Comparison of ENCODE assay signal across 8 cellular contexts in genomic region chr18:44679912-44680270, GRCh38. TPM values are rescaled to one million over a fixed set of nuclear protein-coding genes. Genes with fewer than 3 reads are reported as not detected.
DNase-seq lines count a peak whose midpoint lies in the region; ATAC-seq lines count a peak whose summit lies in the region.

No MANE protein-coding gene starts in this region.

- peak overlapping the region; percentile 71 for H3K4me3 Mint-ChIP-seq in activated naive CD8-positive, alpha-beta T cell

- no peaks in the 10 kb centered on the region for H3K36me3 Mint-ChIP-seq in activated naive CD8-positive, alpha-beta T cell

- no peaks in the 10 kb centered on the region for H3K36me3 ChIP-seq in H7 (replicated peaks; ENCODE audit: control insufficient read depth, insufficient read depth, low read length)

- H3K27me3 Mint-ChIP-seq in activated naive CD8-positive, alpha-beta T cell = peaks cover 27% of the 10 kb centered on the region

- peaks cover 9% of the 10 kb centered on the region for H3K4me1 Mint-ChIP-seq in activated naive CD8-positive, alpha-beta T cell (ENCODE audit: low read depth)

- H3K27me3 ChIP-seq in H7 (ENCODE audit: control insufficient read depth, insufficient read depth, low read length) = peaks cover 12% of the 10 kb centered on the region

- peak overlapping the region; percentile 80 for H3K4me3 ChIP-seq in H7 (ENCODE audit: insufficient read depth, low read depth, low read length)

- H3K9me3 Mint-ChIP-seq in activated naive CD8-positive, alpha-beta T cell (ENCODE audit: low read depth) = no peaks in the 10 kb centered on the region

- intact Hi-C loops in left cardiac atrium (cut with DNase I) (loop anchor here in 1 of 2 donors (5.0 to 10.0 kb wide), 3 partner anchors 202 to 705 kb away; no protein-coding TSS in a partner anchor), posterior vena cava (cut with DNase I) (loop anchor here (10.0 kb wide), 3 partner anchors 55 to 335 kb away; no protein-coding TSS in a partner anchor)

- ATAC-seq in left cardiac atrium (no peak), HG03108 (IDR thresholded peaks at IDR 0.05; ENCODE audit: unreplicated experiment) (no peak)

- DNase-seq in COLO668 (lab: John Stamatoyannopoulos, UW; ENCODE audit: unreplicated experiment) (peak; percentile 85), H7 (peak; percentile 79), NCI-H510A treated with DMSO at 0.1 percent for 48 hours (lab: John Stamatoyannopoulos, UW) (peak; percentile 27), left cardiac atrium (peak; percentile 73), posterior vena cava (ENCODE audit: low spot score) (peak; percentile 87), epidermal melanocyte (ENCODE audit: insufficient read length, low spot score) (no peak)

- H3K27ac Mint-ChIP-seq in activated naive CD8-positive, alpha-beta T cell = no peak overlapping the region

RNA-seq across cellular contexts. Expression of gene SETBP1, which starts 0.8 kb away (rescaled TPM):
- total RNA-seq in H7 (2014; rRNA removed; shearing (Covaris generic)) = 1.8 and 3.3 TPM in 2 replicates
- total RNA-seq in left cardiac atrium (10 to 100 TPM in 1 of 2 donors, 1 to 10 TPM in 1; 9.8 to 16.7 TPM), posterior vena cava (10 to 100 TPM; 59.5 to 76.9 TPM)
